21 cellular contexts compared by ENCODE assay signal in the genomic region with DNA sequence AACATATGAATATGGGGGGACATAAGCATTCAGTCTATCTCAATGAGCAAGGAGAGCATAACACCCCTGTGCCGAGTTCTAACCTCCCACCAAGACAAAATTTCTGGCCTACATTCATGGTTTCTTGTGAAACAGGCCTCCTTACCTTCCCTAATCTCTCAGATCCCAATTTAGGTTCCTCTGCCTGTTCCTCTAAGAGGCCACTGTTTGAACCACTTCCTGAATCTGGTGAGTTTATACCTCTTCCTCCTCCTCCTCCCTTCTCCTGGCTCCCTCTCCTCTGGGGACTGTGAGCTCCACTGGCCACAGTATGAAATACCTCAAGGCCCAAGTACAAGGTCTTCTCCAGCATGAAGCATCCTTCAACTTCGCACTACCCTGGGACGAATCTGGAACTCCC. TPM values are rescaled to one million over a fixed set of nuclear protein-coding genes. Genes with fewer than 3 reads are reported as not detected.
DNase-seq lines count a peak whose midpoint lies in the region; ATAC-seq and TF ChIP-seq lines count a peak whose summit lies in the region.
"Had no signal": no experiment of that assay in that cellular context is flagged by ENCODE, and none has a peak within 500 bp of the region (broad histone marks: within the 10 kb centered on the region; RNA-seq: fewer than 3 reads in every experiment).

No MANE protein-coding gene starts in this region.

- DNase-seq in CD14-positive monocyte (ENCODE audit: low spot score) (no peak), HL-60 (ENCODE audit: low read depth in 1 of 2, low spot score in 1 of 2) (peak in 1 of 2 experiments; percentile 68), NOMO-1 treated with DMSO at 0.1 percent for 48 hours (lab: John Stamatoyannopoulos, UW; ENCODE audit: unreplicated experiment) (peak; percentile 41), substantia nigra (lab: John Stamatoyannopoulos, UW) (no peak)
- DNase-seq: ACHN; Calu3; CD8-positive, alpha-beta T cell; DMS53; EL; NCI-H1105; NCI-H2081 treated with DMSO at 0.1 percent for 48 hours; NCI-H446 treated with DMSO at 0.1 percent for 48 hours; NCI-H69; PC-3; SJCRH30; SW 1271 had no signal

- H3K36me3 Mint-ChIP-seq in CD14-positive monocyte, result peaks cover 22 to 23% of the 10 kb centered on the region in 2 donors
- H3K36me3 Mint-ChIP-seq: CD8-positive, alpha-beta T cell had no signal

- H3K27ac ChIP-seq in HL-60 (replicated peaks) (peak overlapping the region; percentile 28), neutrophil (peak overlapping the region; percentile 37), substantia nigra (ENCODE audit: low read depth, low read length, poor library complexity, severe bottlenecking) (no peak overlapping the region)
- H3K27ac ChIP-seq: KMS-11, RWPE1, SJCRH30 had no signal

- H3K4me1 ChIP-seq in neutrophil (ENCODE audit: control insufficient read depth in 1 of 2, insufficient read depth in 1 of 2, low read depth in 1 of 2, low read length in 1 of 2), result peaks cover 32 to 51% of the 10 kb centered on the region in 2 experiments
- H3K4me1 ChIP-seq: SJCRH30 had no signal

- H3K27ac Mint-ChIP-seq in CD14-positive monocyte, result peak overlapping the region; percentile 51 to 88 (median 66)
- H3K27ac Mint-ChIP-seq: CD8-positive, alpha-beta T cell had no signal

- no peaks in the 10 kb centered on the region for H3K9me3 Mint-ChIP-seq in CD14-positive monocyte
- H3K9me3 Mint-ChIP-seq: CD8-positive, alpha-beta T cell had no signal

- ATAC-seq in HG02763 (IDR thresholded peaks at IDR 0.05; ENCODE audit: unreplicated experiment) (no peak), GM21515 (IDR thresholded peaks at IDR 0.05; ENCODE audit: unreplicated experiment) (no peak)
- ATAC-seq: CD8-positive, alpha-beta T cell; PC-3 had no signal

- intact Hi-C loops in CD14-positive monocyte (cut with micrococcal nuclease), result no loop called here

- H3K9me3 ChIP-seq in neutrophil, result no peaks in the 10 kb centered on the region
- H3K9me3 ChIP-seq: SJCRH30 had no signal

- H3K27me3 Mint-ChIP-seq in CD14-positive monocyte (ENCODE audit: low read depth in 3 of 3), result peaks cover 0 to 2% (median 1%) of the 10 kb centered on the region in 3 donors

- peaks cover 69% of the 10 kb centered on the region for H3K4me1 Mint-ChIP-seq in CD14-positive monocyte

- H3K27me3 ChIP-seq in HL-60 (ENCODE audit: insufficient read depth, poor library complexity, severe bottlenecking) (no peaks in the 10 kb centered on the region), neutrophil (no peaks in the 10 kb centered on the region)

- H3K4me3 Mint-ChIP-seq in CD14-positive monocyte, result peak overlapping the region in 1 of 2 donors; percentile 43
- H3K4me3 Mint-ChIP-seq: CD8-positive, alpha-beta T cell had no signal

- H3K4me3 ChIP-seq in HL-60 (replicated peaks; ENCODE audit: insufficient read depth, low read length) (no peak overlapping the region), neutrophil (ENCODE audit: low read depth in 1 of 2, low read length in 1 of 2) (no peak overlapping the region)
- H3K4me3 ChIP-seq: SJCRH30 had no signal

- H3K36me3 ChIP-seq in neutrophil, result peaks cover 33% of the 10 kb centered on the region
- H3K36me3 ChIP-seq: SJCRH30 had no signal

- TF ChIP-seq CTCF in CD14-positive monocyte (IDR thresholded peaks at IDR 0.05), result no peak
- no peak for TF ChIP-seq CTCF in HL-60 (IDR thresholded peaks at IDR 0.05; ENCODE audit: insufficient read depth, low read length)
- TF ChIP-seq CTCF in neutrophil (IDR thresholded peaks at IDR 0.05), result no peak

RNA-seq across cellular contexts. Expression of a gene that starts 8.0 kb away (rescaled TPM):
- not detected for polyA plus RNA-seq in CD14-positive monocyte

RNA-seq across cellular contexts. Expression of a gene that starts 18.0 kb away (rescaled TPM):
- polyA plus RNA-seq in CD14-positive monocyte, result 100 to 1,000 TPM; 229 to 264 TPM
